14 cellular contexts compared by ENCODE assay signal in genomic region chr3:71262368-71263265, GRCh38.
A peak's percentile ranks its signal among the peaks of the same experiment; 100 is the strongest.
DNase-seq lines count a peak whose midpoint lies in the region; ATAC-seq and TF ChIP-seq lines count a peak whose summit lies in the region.
"Had no signal": no experiment of that assay in that cellular context is flagged by ENCODE, and none has a peak within 500 bp of the region (broad histone marks: within the 10 kb centered on the region; RNA-seq: fewer than 3 reads in every experiment).

No MANE protein-coding gene starts in this region.

- no TSS peak for BruUV-seq in A673 (replicated peaks; lab: Mats Ljungman, UMichigan)

- POLR2A ChIA-PET in activated CD4-positive, alpha-beta T cell treated with anti-CD3 and anti-CD28 coated beads for 36 hours (lab: Charles Lee), result no interaction called here
- POLR2A ChIA-PET in A673 (lab: Charles Lee; ENCODE audit: low non-redundant PET), result no interaction called here

- no peak overlapping the region for H3K4me3 ChIP-seq in left lung
- peak overlapping the region in 1 of 2 donors; percentile 15 for H3K4me3 ChIP-seq in stomach smooth muscle (ENCODE audit: low read length in 2 of 2)
- no peak overlapping the region for H3K4me3 ChIP-seq in A673 (ENCODE audit: low read depth, low read length, poor library complexity, severe bottlenecking)
- H3K4me3 ChIP-seq: suprapubic skin had no signal

- H3K9me3 ChIP-seq in left lung (no peaks in the 10 kb centered on the region), stomach smooth muscle (ENCODE audit: control insufficient read depth in 2 of 2, low read length in 2 of 2) (no peaks in the 10 kb centered on the region), A673 (ENCODE audit: low read depth, low read length, poor library complexity, severe bottlenecking) (no peaks in the 10 kb centered on the region)
- H3K9me3 ChIP-seq: suprapubic skin had no signal

- CTCF ChIA-PET in activated CD4-positive, alpha-beta T cell treated with anti-CD3 and anti-CD28 coated beads for 36 hours (lab: Charles Lee), result interaction anchor here (0.5 to 0.6 kb wide), 3 partner anchors 20 to 413 kb away, joined by 3 read pairs; no protein-coding TSS in a partner anchor
- CTCF ChIA-PET in A673 (lab: Charles Lee), result no interaction called here

- DNase-seq in activated CD4-positive, alpha-beta T cell treated with anti-CD3 and anti-CD28 coated beads for 36 hours, result no peak
- DNase-seq in activated CD4-positive, alpha-beta T cell treated with anti-CD3 and anti-CD28 coated beads, Interleukin-2, amount 50 U/mL, for 48 hours, result no peak
- DNase-seq in left lung (no peak), substantia nigra (lab: John Stamatoyannopoulos, UW) (no peak), A673 (ENCODE audit: low spot score) (no peak)
- DNase-seq: effector CD8-positive, alpha-beta T cell; Kasumi-1; NCI-H1694 treated with DMSO at 0.1 percent for 48 hours; NCI-H774 had no signal

- H3K27ac ChIP-seq in left lung (no peak overlapping the region), stomach smooth muscle (ENCODE audit: low read length) (peak overlapping the region; percentile 31), substantia nigra (ENCODE audit: low read depth, low read length, poor library complexity, severe bottlenecking) (no peak overlapping the region), A673 (ENCODE audit: low read depth, low read length, poor library complexity, severe bottlenecking) (no peak overlapping the region)
- H3K27ac ChIP-seq: suprapubic skin had no signal

- H3K4me1 ChIP-seq in left lung, result peaks cover 0 to 8% of the 10 kb centered on the region in 2 donors
- peaks cover 8% of the 10 kb centered on the region for H3K4me1 ChIP-seq in stomach smooth muscle (ENCODE audit: control insufficient read depth, insufficient read depth, low read length)
- H3K4me1 ChIP-seq in A673 (ENCODE audit: insufficient read depth, low read length, poor library complexity, severe bottlenecking), result no peaks in the 10 kb centered on the region
- H3K4me1 ChIP-seq: suprapubic skin had no signal

- no peak for TF ChIP-seq CTCF in left lung (IDR thresholded peaks at IDR 0.05)
- TF ChIP-seq CTCF in A673 (conservative IDR thresholded peaks at IDR 0.05; ENCODE audit: low read depth, low read length), result no peak

- peaks cover 33% of the 10 kb centered on the region for H3K36me3 Mint-ChIP-seq in activated CD4-positive, alpha-beta T cell treated with anti-CD3 and anti-CD28 coated beads for 36 hours (ENCODE audit: low read depth)
- peaks cover 34% of the 10 kb centered on the region for H3K36me3 Mint-ChIP-seq in activated T-helper 17 cell treated with anti-CD3 and anti-CD28 coated beads, Interleukin-2, amount 50 U/mL, for 72 hours (ENCODE audit: low read depth)

- H3K27me3 Mint-ChIP-seq in activated CD4-positive, alpha-beta T cell treated with anti-CD3 and anti-CD28 coated beads for 36 hours, result no peaks in the 10 kb centered on the region
- no peaks in the 10 kb centered on the region for H3K27me3 Mint-ChIP-seq in activated T-helper 17 cell treated with anti-CD3 and anti-CD28 coated beads, Interleukin-2, amount 50 U/mL, for 72 hours

- peak; percentile 30 for ATAC-seq in activated CD4-positive, alpha-beta T cell treated with anti-CD3 and anti-CD28 coated beads for 36 hours
- peak; percentile 40 for ATAC-seq in activated T-helper 17 cell treated with anti-CD3 and anti-CD28 coated beads, Interleukin-2, amount 50 U/mL, for 72 hours (replicated peaks)
- ATAC-seq in left lung (peak; percentile 50), HG02759 (IDR thresholded peaks at IDR 0.05; ENCODE audit: unreplicated experiment) (no peak)
- ATAC-seq: Right ventricle myocardium inferior had no signal

- peaks cover 2% of the 10 kb centered on the region for H3K9me3 Mint-ChIP-seq in activated CD4-positive, alpha-beta T cell treated with anti-CD3 and anti-CD28 coated beads for 36 hours (ENCODE audit: low read depth)
- no peaks in the 10 kb centered on the region for H3K9me3 Mint-ChIP-seq in activated T-helper 17 cell treated with anti-CD3 and anti-CD28 coated beads, Interleukin-2, amount 50 U/mL, for 72 hours

- peaks cover 79% of the 10 kb centered on the region for H3K4me1 Mint-ChIP-seq in activated CD4-positive, alpha-beta T cell treated with anti-CD3 and anti-CD28 coated beads for 36 hours
- peaks cover 33% of the 10 kb centered on the region for H3K4me1 Mint-ChIP-seq in activated T-helper 17 cell treated with anti-CD3 and anti-CD28 coated beads, Interleukin-2, amount 50 U/mL, for 72 hours

- no peaks in the 10 kb centered on the region for H3K36me3 ChIP-seq in left lung
- H3K36me3 ChIP-seq in stomach smooth muscle (ENCODE audit: control insufficient read depth in 2 of 2, insufficient read depth in 2 of 2, low read length in 2 of 2), result no peaks in the 10 kb centered on the region
- no peaks in the 10 kb centered on the region for H3K36me3 ChIP-seq in A673 (ENCODE audit: insufficient read depth, low read length, poor library complexity, severe bottlenecking)
- H3K36me3 ChIP-seq: suprapubic skin had no signal

- intact Hi-C loops in activated CD4-positive, alpha-beta T cell treated with anti-CD3 and anti-CD28 coated beads for 36 hours (cut with DNase I, micrococcal nuclease), result no loop called here
- intact Hi-C loops in left lung (cut with DNase I), result no loop called here
- intact Hi-C loops in A673 (cut with micrococcal nuclease; ENCODE audit: unreplicated experiment), result no loop called here

- no peak overlapping the region for H3K9ac ChIP-seq in stomach smooth muscle (ENCODE audit: low read length in 2 of 2)

- peak overlapping the region; percentile 59 for H3K27ac Mint-ChIP-seq in activated CD4-positive, alpha-beta T cell treated with anti-CD3 and anti-CD28 coated beads for 36 hours
- H3K27ac Mint-ChIP-seq in activated T-helper 17 cell treated with anti-CD3 and anti-CD28 coated beads, Interleukin-2, amount 50 U/mL, for 72 hours, result no peak overlapping the region

- no peak overlapping the region for H3K4me3 Mint-ChIP-seq in activated CD4-positive, alpha-beta T cell treated with anti-CD3 and anti-CD28 coated beads for 36 hours
- H3K4me3 Mint-ChIP-seq in activated T-helper 17 cell treated with anti-CD3 and anti-CD28 coated beads, Interleukin-2, amount 50 U/mL, for 72 hours, result peak overlapping the region; percentile 47

- no peaks in the 10 kb centered on the region for H3K27me3 ChIP-seq in left lung
- no peaks in the 10 kb centered on the region for H3K27me3 ChIP-seq in stomach smooth muscle (ENCODE audit: control insufficient read depth in 1 of 2, insufficient read depth in 2 of 2, low read length in 2 of 2)
- no peaks in the 10 kb centered on the region for H3K27me3 ChIP-seq in A673 (replicated peaks; ENCODE audit: insufficient read depth, low read depth, low read length, poor library complexity)
- H3K27me3 ChIP-seq: suprapubic skin had no signal
